Comparison of ENCODE assay signal across 16 cellular contexts in the genomic region with DNA sequence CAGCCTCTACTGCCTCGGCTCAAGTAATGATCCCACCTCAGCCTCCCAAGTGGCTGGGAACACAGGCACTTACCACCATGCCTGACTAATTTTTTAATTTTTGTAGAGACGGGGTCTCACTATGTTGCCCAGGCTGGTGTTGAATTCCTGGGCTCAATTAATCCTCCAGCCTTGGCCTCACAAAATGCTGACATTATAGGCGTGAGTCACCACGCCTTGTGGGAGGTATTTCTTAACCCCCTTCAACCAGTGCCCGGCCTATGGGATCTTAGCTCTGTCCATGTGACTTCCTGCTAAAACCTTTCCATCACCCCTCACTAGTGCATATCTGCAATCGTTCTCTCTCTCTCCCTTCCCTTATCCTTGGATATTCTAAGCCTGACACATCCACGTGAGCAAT.
"Had no signal": no experiment of that assay in that cellular context is flagged by ENCODE, and none has a peak within 500 bp of the region (broad histone marks: within the 10 kb centered on the region; RNA-seq: fewer than 3 reads in every experiment).

No MANE protein-coding gene starts in this region.

- ATAC-seq: activated CD4-positive, alpha-beta T cell treated with anti-CD3 and anti-CD28 coated beads for 36 hours; activated CD8-positive, alpha-beta memory T cell treated with anti-CD3 and anti-CD28 coated beads, Interleukin-2, amount 10 ng/mL, durations not matched to agents 7 days and 5 days; stimulated activated naive CD8-positive, alpha-beta T cell treated with anti-CD3 and anti-CD28 coated beads, Interleukin-15, Interleukin-2, amounts not matched to agents 100 U/mL and 50 U/mL, for 24 hours; T-helper 17 cell had no signal

- H3K4me3 ChIP-seq: cardiac muscle cell, lung, tibial artery had no signal

- H3K27me3 ChIP-seq: cardiac muscle cell, tibial artery had no signal

- FAIRE-seq: keratinocyte had no signal

- DNase-seq: activated CD4-positive, alpha-beta T cell treated with anti-CD3 and anti-CD28 coated beads for 36 hours; activated CD4-positive, alpha-beta T cell treated with anti-CD3 and anti-CD28 coated beads, Interleukin-2, amount 50 U/mL, for 48 hours; activated CD8-positive, alpha-beta memory T cell treated with anti-CD3 and anti-CD28 coated beads, Interleukin-2, amount 10 ng/mL, durations not matched to agents 7 days and 5 days; activated naive CD8-positive, alpha-beta T cell treated with anti-CD3 and anti-CD28 coated beads for 36 hours; amygdala; dermis blood vessel endothelial cell; effector memory CD4-positive, alpha-beta T cell; midbrain; stimulated activated CD4-positive, alpha-beta T cell treated with anti-CD3 and anti-CD28 coated beads, Interleukin-2, amount 100 ng/mL, for 24 hours; stimulated activated naive CD8-positive, alpha-beta T cell treated with anti-CD3 and anti-CD28 coated beads, Interleukin-15, Interleukin-2, amounts not matched to agents 100 U/mL and 50 U/mL, for 24 hours; substantia nigra; T-helper 17 cell; tibial artery had no signal

- H3K36me3 ChIP-seq: cardiac muscle cell, tibial artery had no signal

- H3K27ac ChIP-seq: cardiac muscle cell, tibial artery had no signal
